In genomic region chr3:168095611-168096209, GRCh38 we compare ENCODE assay signal across 8 cellular contexts. TPM values are rescaled to one million over a fixed set of nuclear protein-coding genes. Genes with fewer than 3 reads are reported as not detected.
A peak's percentile ranks its signal among the peaks of the same experiment; 100 is the strongest.
DNase-seq lines count a peak whose midpoint lies in the region; ATAC-seq lines count a peak whose summit lies in the region.

Gene GOLIM4 (minus strand): TSS chr3:168095924. CDS start chr3:168095285, 639 bp downstream.

- no peaks in the 10 kb centered on the region for H3K36me3 ChIP-seq in BLaER1 treated with 17β-estradiol and CSF1 and Interleukin-3, amounts not matched to agents 10 nM and 100 nM

- peak; percentile 73 for ATAC-seq in GM19043 (IDR thresholded peaks at IDR 0.05; ENCODE audit: low read depth, unreplicated experiment)
- peak; percentile 88 for ATAC-seq in HG03196 (IDR thresholded peaks at IDR 0.05; ENCODE audit: unreplicated experiment)
- peak; percentile 82 for ATAC-seq in left lobe of liver

- H3K27me3 ChIP-seq in BLaER1 treated with 17β-estradiol and CSF1 and Interleukin-3, amounts not matched to agents 10 nM and 100 nM = no peaks in the 10 kb centered on the region

- H3K4me1 ChIP-seq in BLaER1 treated with 17β-estradiol and CSF1 and Interleukin-3, amounts not matched to agents 10 nM and 100 nM = peaks cover 30 to 46% (median 39%) of the 10 kb centered on the region in 10 experiments

- H3K27ac ChIP-seq in BLaER1 treated with 17β-estradiol and CSF1 and Interleukin-3, amounts not matched to agents 10 nM and 100 nM = peak within 1 kb of the TSS; percentile 73 to 94 (median 91)

- peaks cover 0 to 42% (median 38%) of the 10 kb centered on the region in 11 experiments; a peak in 17 of 22 replicates for H4K20me1 ChIP-seq in BLaER1 treated with 17β-estradiol and CSF1 and Interleukin-3, amounts not matched to agents 10 nM and 100 nM

- H3K4me3 ChIP-seq in BLaER1 treated with 17β-estradiol and CSF1 and Interleukin-3, amounts not matched to agents 10 nM and 100 nM = peak within 1 kb of the TSS; percentile 69 to 87 (median 80)

- no peaks in the 10 kb centered on the region for H3K9me3 ChIP-seq in BLaER1 treated with 17β-estradiol and CSF1 and Interleukin-3, amounts not matched to agents 10 nM and 100 nM (replicated peaks in 1 of 11)

- DNase-seq in NCI-H345 (lab: John Stamatoyannopoulos, UW) (peak; percentile 87), dedifferentiated amniotic fluid mesenchymal stem cell (ENCODE audit: extremely low spot score) (peak; percentile 97), left lobe of liver (ENCODE audit: low spot score) (peak; percentile 98)
- DNase-seq in activated CD4-positive, CD25-positive, alpha-beta regulatory T cell treated with anti-CD3 and anti-CD28 coated beads, Interleukin-2, amount 50 U/mL, for 72 hours = peak; percentile 56
- peak; percentile 28 to 45 for DNase-seq in stimulated activated CD4-positive, alpha-beta T cell treated with anti-CD3 and anti-CD28 coated beads, Interleukin-2, amount 100 ng/mL, for 48 hours

- H3K9ac ChIP-seq in BLaER1 treated with 17β-estradiol and CSF1 and Interleukin-3, amounts not matched to agents 10 nM and 100 nM = peak within 1 kb of the TSS; percentile 83 to 93 (median 90)

- peak within 1 kb of the TSS; percentile 79 to 95 (median 92) for H3K4me2 ChIP-seq in BLaER1 treated with 17β-estradiol and CSF1 and Interleukin-3, amounts not matched to agents 10 nM and 100 nM

RNA-seq across cellular contexts. Expression of gene GOLIM4, which starts in this region (rescaled TPM):
- 39.2 TPM for total RNA-seq in left lobe of liver

Comparison
In these comparisons a context has a peak if more than half of its experiments do, and no peak if none do; other contexts are left out.
1. Peak in every context shown above with its lines: DNase-seq, ATAC-seq, H3K4me3 ChIP-seq and H3K27ac ChIP-seq.
2. DNase-seq: peak in every context shown above with its lines; median percentile 98 in left lobe of liver; 97 in dedifferentiated amniotic fluid mesenchymal stem cell; 87 in NCI-H345; 56 in activated CD4-positive, CD25-positive, alpha-beta regulatory T cell treated with anti-CD3 and anti-CD28 coated beads, Interleukin-2, amount 50 U/mL, for 72 hours; 36 in stimulated activated CD4-positive, alpha-beta T cell treated with anti-CD3 and anti-CD28 coated beads, Interleukin-2, amount 100 ng/mL, for 48 hours.